ENCODE assay signal across 1 cellular context in genomic region chr15:73924258-73924921, GRCh38.
A peak's percentile ranks its signal among the peaks of the same experiment; 100 is the strongest.
TF ChIP-seq lines count a peak whose summit lies in the region.

No MANE protein-coding gene starts in this region.

TF ChIP-seq in SK-N-SH, 30 proteins besides CTCF, POLR2A, EP300 and RAD21 (continued from another document):
- TF ChIP-seq ZBTB33 (IDR thresholded peaks at IDR 0.05; ENCODE audit: borderline replicate concordance, low read depth): 0 out of 2 replicates have a peak, but pooled peaks have one; percentile 50
- peak; percentile 86 for TF ChIP-seq TCF12 (IDR thresholded peaks at IDR 0.05)
- no peak for TF ChIP-seq RFX5 (IDR thresholded peaks at IDR 0.05; ENCODE audit: low read length)
- 0 out of 2 replicates have a peak, but pooled peaks have one; percentile 26 for TF ChIP-seq GABPA (IDR thresholded peaks at IDR 0.05; ENCODE audit: low read depth)
- TF ChIP-seq MXI1 (IDR thresholded peaks at IDR 0.05; ENCODE audit: low read depth, low read length): no peak
- no peak for TF ChIP-seq SMC3 (IDR thresholded peaks at IDR 0.05; ENCODE audit: low read depth, low read length)
- no peak for TF ChIP-seq MEF2A (IDR thresholded peaks at IDR 0.05; ENCODE audit: borderline replicate concordance, low read depth)
- no peak for TF ChIP-seq FOXJ3 (CRISPR knock-in tag; IDR thresholded peaks at IDR 0.05)
- TF ChIP-seq JUND (IDR thresholded peaks at IDR 0.05): peak; percentile 77
- TF ChIP-seq RCOR1 (IDR thresholded peaks at IDR 0.05; ENCODE audit: low read length): no peak
- no peak for TF ChIP-seq EZH2phosphoT487 (IDR thresholded peaks at IDR 0.05; ENCODE audit: borderline replicate concordance, low read depth)
- peak; percentile 34; the same call in 1 of the 2 replicates for TF ChIP-seq POLR2AphosphoS5 (IDR thresholded peaks at IDR 0.05; ENCODE audit: low read depth, low read length)
- TF ChIP-seq SIN3A (IDR thresholded peaks at IDR 0.05; ENCODE audit: borderline replicate concordance, low read depth, low read length): no peak
- TF ChIP-seq RXRA (IDR thresholded peaks at IDR 0.05; ENCODE audit: borderline replicate concordance, low read depth): peak; percentile 65; the same call in 1 of the 2 replicates
- TF ChIP-seq FOXM1 (IDR thresholded peaks at IDR 0.05; ENCODE audit: low read depth): peak; percentile 44; the same call in 1 of the 2 replicates
- TF ChIP-seq IRF3 (IDR thresholded peaks at IDR 0.05; ENCODE audit: low read depth, low read length): no peak
- TF ChIP-seq REST (IDR thresholded peaks at IDR 0.05; ENCODE audit: low read depth, low read length): no peak
- peak; percentile 75 for TF ChIP-seq FOSL2 (IDR thresholded peaks at IDR 0.05; ENCODE audit: borderline replicate concordance, low read depth)
- TF ChIP-seq NRF1 (IDR thresholded peaks at IDR 0.05; ENCODE audit: low read depth, low read length): no peak
TF ChIP-seq in SK-N-SH: peak in this region for 13.
